Comparison of ENCODE assay signal across 1 cellular context in the genomic region with DNA sequence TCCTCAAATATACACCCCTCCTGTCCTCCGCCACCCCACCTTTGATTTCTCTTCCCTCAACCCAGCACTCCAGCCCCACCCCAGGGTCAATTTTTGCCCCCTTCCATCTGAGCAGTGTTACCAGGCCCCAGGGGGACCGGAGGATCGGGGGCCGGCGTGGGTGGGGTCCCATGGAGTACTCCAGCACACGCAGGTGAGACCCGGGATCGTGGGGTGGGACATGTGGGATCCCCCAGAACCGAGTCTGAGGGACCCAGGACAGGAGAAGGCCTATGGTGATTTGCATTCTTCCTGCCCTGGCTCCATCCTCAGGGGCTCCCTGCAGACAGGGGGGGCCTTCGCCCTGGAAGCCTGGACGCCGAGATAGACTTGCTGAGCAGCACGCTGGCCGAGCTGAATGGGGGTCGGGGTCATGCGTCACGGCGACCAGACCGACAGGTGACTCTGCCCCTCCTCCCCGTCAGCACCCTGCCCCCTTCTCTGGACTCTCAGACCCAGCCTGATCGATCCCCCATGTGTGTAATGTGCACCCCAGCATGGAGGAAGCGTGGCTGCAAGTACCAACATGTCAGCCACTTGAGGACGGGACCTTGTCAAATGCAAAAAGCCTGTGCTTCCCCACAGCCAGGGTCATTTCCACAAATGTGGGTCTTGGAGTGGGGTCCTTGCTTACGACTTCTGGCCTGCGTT.
TF ChIP-seq lines count a peak whose summit lies in the region.

No MANE protein-coding gene starts in this region.

TF ChIP-seq in IMR-90, 13 proteins besides CTCF, POLR2A, EP300 and RAD21 (continued from another document):
- TF ChIP-seq, protein P1, sequence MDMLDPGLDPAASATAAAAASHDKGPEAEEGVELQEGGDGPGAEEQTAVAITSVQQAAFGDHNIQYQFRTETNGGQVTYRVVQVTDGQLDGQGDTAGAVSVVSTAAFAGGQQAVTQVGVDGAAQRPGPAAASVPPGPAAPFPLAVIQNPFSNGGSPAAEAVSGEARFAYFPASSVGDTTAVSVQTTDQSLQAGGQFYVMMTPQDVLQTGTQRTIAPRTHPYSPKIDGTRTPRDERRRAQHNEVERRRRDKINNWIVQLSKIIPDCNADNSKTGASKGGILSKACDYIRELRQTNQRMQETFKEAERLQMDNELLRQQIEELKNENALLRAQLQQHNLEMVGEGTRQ (IDR thresholded peaks at IDR 0.05; ENCODE audit: low read depth, low read length): no peak
- TF ChIP-seq MAFK (IDR thresholded peaks at IDR 0.05; ENCODE audit: low read depth, low read length) (no peak), RFX5 (IDR thresholded peaks at IDR 0.05; ENCODE audit: low read depth, low read length) (no peak), NFE2L2 (IDR thresholded peaks at IDR 0.05; ENCODE audit: low read depth, low read length) (no peak), CHD1 (IDR thresholded peaks at IDR 0.05; ENCODE audit: low read depth, low read length) (no peak)
TF ChIP-seq in IMR-90: peak in this region for 0.
